ENCODE assay signal across 14 cellular contexts in the genomic region with DNA sequence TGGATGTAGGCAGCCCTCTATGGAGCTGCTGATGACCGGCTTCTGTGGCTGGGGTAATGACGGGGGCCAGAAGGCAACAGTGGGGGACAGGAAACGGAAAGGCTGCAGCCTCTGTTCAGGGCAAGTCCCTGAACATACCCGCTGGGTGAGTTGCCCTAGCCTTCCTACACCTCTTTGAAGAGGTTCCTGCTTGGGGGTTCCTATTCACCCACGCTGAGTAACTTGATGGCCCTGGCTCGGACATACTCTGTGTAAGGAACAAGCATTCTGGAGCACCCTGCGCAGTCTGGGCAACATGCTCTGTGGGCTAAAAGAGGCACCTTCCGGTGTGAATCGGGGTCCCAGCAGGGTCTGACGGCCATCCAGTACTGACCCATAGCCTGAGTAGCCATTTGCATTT. TPM values are rescaled to one million over a fixed set of nuclear protein-coding genes. Genes with fewer than 3 reads are reported as not detected.
A peak's percentile ranks its signal among the peaks of the same experiment; 100 is the strongest.
DNase-seq lines count a peak whose midpoint lies in the region; ATAC-seq and TF ChIP-seq lines count a peak whose summit lies in the region.
"Had no signal": no experiment of that assay in that cellular context is flagged by ENCODE, and none has a peak within 500 bp of the region (broad histone marks: within the 10 kb centered on the region; RNA-seq: fewer than 3 reads in every experiment).

No MANE protein-coding gene starts in this region.

- no peaks in the 10 kb centered on the region for H3K9me3 Mint-ChIP-seq in activated T-cell treated with anti-CD3 and anti-CD28 coated beads, Interleukin-2, amount 50 U/mL, for 24 hours
- H3K9me3 Mint-ChIP-seq in activated T-cell treated with anti-CD3 and anti-CD28 coated beads, Interleukin-2, amount 50 U/mL, for 4 hours: no peaks in the 10 kb centered on the region
- peaks cover 2% of the 10 kb centered on the region for H3K9me3 Mint-ChIP-seq in natural killer cell treated with Interleukin-12 subunit alpha and Interleukin-12 subunit beta and Interleukin-15 and Interleukin-18, amount 100 ng/mL, for 72 hours
- no peaks in the 10 kb centered on the region for H3K9me3 Mint-ChIP-seq in natural killer cell
- H3K9me3 Mint-ChIP-seq: CD4-positive, alpha-beta T cell had no signal

- no peak overlapping the region for H3K4me3 Mint-ChIP-seq in activated T-cell treated with anti-CD3 and anti-CD28 coated beads, Interleukin-2, amount 50 U/mL, for 24 hours
- H3K4me3 Mint-ChIP-seq in activated T-cell treated with anti-CD3 and anti-CD28 coated beads, Interleukin-2, amount 50 U/mL, for 4 hours: no peak overlapping the region
- H3K4me3 Mint-ChIP-seq in natural killer cell treated with Interleukin-12 subunit alpha and Interleukin-12 subunit beta and Interleukin-15 and Interleukin-18, amount 100 ng/mL, for 72 hours: no peak overlapping the region
- no peak overlapping the region for H3K4me3 Mint-ChIP-seq in natural killer cell
- H3K4me3 Mint-ChIP-seq: B cell; CD4-positive, alpha-beta T cell; CD8-positive, alpha-beta T cell had no signal

- peak overlapping the region; percentile 34 for H3K27ac Mint-ChIP-seq in activated T-cell treated with anti-CD3 and anti-CD28 coated beads, Interleukin-2, amount 50 U/mL, for 24 hours
- H3K27ac Mint-ChIP-seq in natural killer cell treated with Interleukin-12 subunit alpha and Interleukin-12 subunit beta and Interleukin-15 and Interleukin-18, amount 100 ng/mL, for 72 hours: no peak overlapping the region
- H3K27ac Mint-ChIP-seq in natural killer cell: no peak overlapping the region
- H3K27ac Mint-ChIP-seq: B cell; CD4-positive, alpha-beta T cell; CD8-positive, alpha-beta T cell had no signal

- H3K36me3 Mint-ChIP-seq in activated T-cell treated with anti-CD3 and anti-CD28 coated beads, Interleukin-2, amount 50 U/mL, for 24 hours (ENCODE audit: low read depth): no peaks in the 10 kb centered on the region
- no peaks in the 10 kb centered on the region for H3K36me3 Mint-ChIP-seq in activated T-cell treated with anti-CD3 and anti-CD28 coated beads, Interleukin-2, amount 50 U/mL, for 4 hours (ENCODE audit: insufficient read depth)
- H3K36me3 Mint-ChIP-seq in natural killer cell treated with Interleukin-12 subunit alpha and Interleukin-12 subunit beta and Interleukin-15 and Interleukin-18, amount 100 ng/mL, for 72 hours: no peaks in the 10 kb centered on the region
- H3K36me3 Mint-ChIP-seq in natural killer cell: no peaks in the 10 kb centered on the region
- H3K36me3 Mint-ChIP-seq: CD8-positive, alpha-beta T cell had no signal

- peaks cover 21% of the 10 kb centered on the region for H3K27me3 Mint-ChIP-seq in activated T-cell treated with anti-CD3 and anti-CD28 coated beads, Interleukin-2, amount 50 U/mL, for 24 hours
- H3K27me3 Mint-ChIP-seq in activated T-cell treated with anti-CD3 and anti-CD28 coated beads, Interleukin-2, amount 50 U/mL, for 4 hours (ENCODE audit: low read depth): peaks cover 6% of the 10 kb centered on the region
- peaks cover 13 to 14% of the 10 kb centered on the region in 2 donors for H3K27me3 Mint-ChIP-seq in natural killer cell treated with Interleukin-12 subunit alpha and Interleukin-12 subunit beta and Interleukin-15 and Interleukin-18, amount 100 ng/mL, for 72 hours
- H3K27me3 Mint-ChIP-seq in natural killer cell (ENCODE audit: low read depth in 2 of 2): peaks cover 0 to 5% of the 10 kb centered on the region in 2 donors

- no peak for DNase-seq in activated T-cell treated with anti-CD3 and anti-CD28 coated beads, Interleukin-2, amount 50 U/mL, for 24 hours
- no peak for DNase-seq in activated T-cell treated with anti-CD3 and anti-CD28 coated beads, Interleukin-2, amount 50 U/mL, for 4 hours
- DNase-seq in natural killer cell treated with Interleukin-12 subunit alpha and Interleukin-12 subunit beta and Interleukin-15 and Interleukin-18, amount 100 ng/mL, for 72 hours (ENCODE audit: low spot score): no peak
- no peak for DNase-seq in natural killer cell
- DNase-seq: AML-193; Calu3; CD4-positive, alpha-beta T cell; CD8-positive, alpha-beta T cell; DMS79 treated with DMSO at 0.1 percent for 48 hours; GF-D8 had no signal

- no peak for TF ChIP-seq CTCF in natural killer cell (IDR thresholded peaks at IDR 0.05)

- ATAC-seq in activated T-cell treated with anti-CD3 and anti-CD28 coated beads, Interleukin-2, amount 50 U/mL, for 4 hours: no peak
- peak; percentile 13 to 31 for ATAC-seq in natural killer cell treated with Interleukin-12 subunit alpha and Interleukin-12 subunit beta and Interleukin-15 and Interleukin-18, amount 100 ng/mL, for 72 hours
- ATAC-seq in natural killer cell: no peak
- no peak for ATAC-seq in GM21515 (IDR thresholded peaks at IDR 0.05; ENCODE audit: unreplicated experiment)
- ATAC-seq: CD8-positive, alpha-beta T cell had no signal

- H3K4me1 Mint-ChIP-seq in activated T-cell treated with anti-CD3 and anti-CD28 coated beads, Interleukin-2, amount 50 U/mL, for 24 hours (ENCODE audit: low read depth): no peaks in the 10 kb centered on the region
- H3K4me1 Mint-ChIP-seq in activated T-cell treated with anti-CD3 and anti-CD28 coated beads, Interleukin-2, amount 50 U/mL, for 4 hours (ENCODE audit: low read depth): no peaks in the 10 kb centered on the region
- no peaks in the 10 kb centered on the region for H3K4me1 Mint-ChIP-seq in natural killer cell treated with Interleukin-12 subunit alpha and Interleukin-12 subunit beta and Interleukin-15 and Interleukin-18, amount 100 ng/mL, for 72 hours (ENCODE audit: low read depth in 2 of 2)
- no peaks in the 10 kb centered on the region for H3K4me1 Mint-ChIP-seq in natural killer cell
- H3K4me1 Mint-ChIP-seq: B cell had no signal

- intact Hi-C loops in natural killer cell (cut with micrococcal nuclease): no loop called here

RNA-seq across cellular contexts. Expression of gene GSC, which starts 17.7 kb away (rescaled TPM):
- not detected for total RNA-seq in activated T-cell treated with anti-CD3 and anti-CD28 coated beads, Interleukin-2, amount 50 U/mL, for 4 hours
- total RNA-seq in natural killer cell treated with Interleukin-12 subunit alpha and Interleukin-12 subunit beta and Interleukin-15 and Interleukin-18, amount 100 ng/mL, for 72 hours: not detected
- 1 to 10 TPM in 1 of 3 donors, under 1 TPM in 2; 0.28 to 2.1 (median 0.77) TPM for total RNA-seq in natural killer cell
- total RNA-seq: A172; B cell; Caco-2; Calu3; CD4-positive, alpha-beta T cell; CD8-positive, alpha-beta T cell had no signal

Comparison
In these comparisons a context has a peak if more than half of its experiments do, and no peak if none do; other contexts are left out.
1. ATAC-seq: peak in natural killer cell treated with Interleukin-12 subunit alpha and Interleukin-12 subunit beta and Interleukin-15 and Interleukin-18, amount 100 ng/mL, for 72 hours (2 of 2); none in activated T-cell treated with anti-CD3 and anti-CD28 coated beads, Interleukin-2, amount 50 U/mL, for 4 hours (0 of 2), natural killer cell (0 of 3) and GM21515 (single experiment).